9 cellular contexts compared by ENCODE assay signal in the genomic region with DNA sequence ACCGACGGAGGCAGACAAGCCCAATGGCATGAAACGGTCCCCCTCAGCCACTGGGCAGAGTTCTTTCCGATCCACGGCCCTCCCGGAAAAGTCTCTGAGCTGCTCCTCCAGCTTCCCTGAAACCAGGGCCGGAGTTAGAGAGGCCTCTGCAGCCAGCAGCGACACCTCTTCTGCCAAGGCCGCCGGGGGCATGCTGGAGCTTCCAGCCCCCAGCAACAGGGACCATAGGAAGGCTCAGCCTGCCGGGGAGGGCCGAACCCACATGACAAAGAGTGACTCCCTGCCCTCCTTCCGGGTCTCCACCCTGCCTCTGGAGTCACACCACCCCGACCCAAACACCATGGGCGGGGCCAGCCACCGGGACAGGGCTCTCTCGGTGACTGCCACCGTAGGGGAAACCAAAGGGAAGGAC. TPM values are rescaled to one million over a fixed set of nuclear protein-coding genes. Genes with fewer than 3 reads are reported as not detected.
DNase-seq lines count a peak whose midpoint lies in the region; ATAC-seq, FAIRE-seq and TF ChIP-seq lines count a peak whose summit lies in the region.
"Had no signal": no experiment of that assay in that cellular context is flagged by ENCODE, and none has a peak within 500 bp of the region (broad histone marks: within the 10 kb centered on the region; RNA-seq: fewer than 3 reads in every experiment).

No MANE protein-coding gene starts in this region.

- TF ChIP-seq EP300 in K562 (IDR thresholded peaks at IDR 0.05; ENCODE audit: low read length): no peak

- H3K9ac ChIP-seq in K562 (ENCODE audit: insufficient read depth in 1 of 2, low read depth in 2 of 2, low read length in 2 of 2): no peak overlapping the region

- no peak overlapping the region for H3K27ac Mint-ChIP-seq in type B pancreatic cell

- no peaks in the 10 kb centered on the region for H3K9me3 Mint-ChIP-seq in type B pancreatic cell

- CTCF ChIA-PET in K562 (lab: Yijun Ruan, JAX; ENCODE audit: low intra/inter-chr PET ratio): interaction anchor here (0.8 kb wide), 1 partner anchor 43 kb away, joined by 5 read pairs; no protein-coding TSS in a partner anchor

- H3K27me3 ChIP-seq in K562 (ENCODE audit: control insufficient read depth in 2 of 2, insufficient read depth in 2 of 2, low read length in 2 of 2): no peaks in the 10 kb centered on the region

- H3K27me3 Mint-ChIP-seq in type B pancreatic cell: no peaks in the 10 kb centered on the region

- H3K36me3 ChIP-seq in K562 (ENCODE audit: control insufficient read depth, insufficient read depth, low read length): peaks cover 12% of the 10 kb centered on the region; the same call in 1 of the 3 replicates

- 93% methylated on average over 5 of the region's 18 CpGs for WGBS in K562 (ENCODE audit: insufficient coverage, low coverage, missing lambda C conversion rate)

- no peak for TF ChIP-seq CTCF in GM12865 (IDR thresholded peaks at IDR 0.05; ENCODE audit: insufficient read depth, low read depth, low read length, missing control alignments)
- no peak for TF ChIP-seq CTCF in K562 (IDR thresholded peaks at IDR 0.05 in 2 of 3, conservative IDR thresholded peaks at IDR 0.05 in 1 of 3; ENCODE audit: insufficient read depth in 2 of 3, low read depth in 1 of 3, low read length in 3 of 3)
- no peak for TF ChIP-seq CTCF in type B pancreatic cell (conservative IDR thresholded peaks at IDR 0.05)

- DNase-seq in GM12865 (ENCODE audit: low read depth) (peak; percentile 64), T follicular helper cell (ENCODE audit: low read depth) (peak; percentile 45), K562 (ENCODE audit: extremely low read depth in 1 of 4, low spot score in 3 of 4) (no peak), medulla oblongata (ENCODE audit: extremely low spot score) (peak; percentile 41), NCI-H1105 treated with DMSO at 0.1 percent for 48 hours (lab: John Stamatoyannopoulos, UW) (no peak), type B pancreatic cell (ENCODE audit: extremely low spot score, unreplicated experiment) (no peak)
- peak; percentile 33 for DNase-seq in stimulated activated CD8-positive, alpha-beta memory T cell treated with anti-CD3 and anti-CD28 coated beads, Interleukin-4, amount 100 ng/mL, for 24 hours (ENCODE audit: low read depth)

- H3K4me3 Mint-ChIP-seq in type B pancreatic cell: no peak overlapping the region

- TF ChIP-seq POLR2A in K562 (conservative IDR thresholded peaks at IDR 0.05): no peak

- H3K4me3 ChIP-seq in GM12865 (ENCODE audit: low read depth, low read length) (peak overlapping the region; percentile 59), K562 (no peak overlapping the region)

- H3K36me3 Mint-ChIP-seq in type B pancreatic cell: peaks cover 14% of the 10 kb centered on the region

- H4K20me1 ChIP-seq in K562 (replicated peaks; ENCODE audit: control insufficient read depth, insufficient read depth, low read length): no peaks in the 10 kb centered on the region

- no peak overlapping the region for H2AFZ ChIP-seq in K562 (ENCODE audit: low read depth, low read length)

- H3K4me1 ChIP-seq in K562 (replicated peaks in 1 of 2; ENCODE audit: control insufficient read depth in 2 of 2, insufficient read depth in 2 of 2, low read length in 2 of 2): peaks cover 0 to 13% of the 10 kb centered on the region in 2 experiments; a peak in 2 of 5 replicates

- BruUV-seq in K562 (replicated peaks; lab: Mats Ljungman, UMichigan): no TSS peak

- ATAC-seq in HG02852 (IDR thresholded peaks at IDR 0.05; ENCODE audit: unreplicated experiment): peak; percentile 42
- no peak; the same call in 2 of the 3 replicates for ATAC-seq in K562

- in situ Hi-C loops in K562 (cut with MboI): no loop called here

- intact Hi-C loops in K562 (cut with micrococcal nuclease): no loop called here

- no peaks in the 10 kb centered on the region for H3K9me1 ChIP-seq in K562 (ENCODE audit: control insufficient read depth, insufficient read depth, low read length)

- no peaks in the 10 kb centered on the region for H3K4me1 Mint-ChIP-seq in type B pancreatic cell (ENCODE audit: unreplicated experiment)

- H3K9me3 ChIP-seq in K562 (replicated peaks; ENCODE audit: control insufficient read depth, insufficient read depth, low read depth, low read length): no peaks in the 10 kb centered on the region

- H3K4me2 ChIP-seq in K562 (ENCODE audit: insufficient read depth, low read length): no peak overlapping the region

- no peak for TF ChIP-seq RAD21 in K562 (CRISPR knock-in tag; conservative IDR thresholded peaks at IDR 0.05 in 1 of 2, IDR thresholded peaks at IDR 0.05 in 1 of 2)

- no peak overlapping the region for H3K27ac ChIP-seq in K562 (ENCODE audit: extremely low read depth, low read depth, low read length)

- no peak for FAIRE-seq in K562 (lab: Jason Lieb, UNC)
- FAIRE-seq: islet of Langerhans had no signal

- POLR2A ChIA-PET in K562 (lab: Yijun Ruan, JAX): no interaction called here

- H3K79me2 ChIP-seq in K562 (ENCODE audit: control insufficient read depth, insufficient read depth, low read length): no peaks in the 10 kb centered on the region

TF ChIP-seq in K562, 482 proteins besides CTCF, POLR2A, EP300 and RAD21:
- TF ChIP-seq NCOA2 (IDR thresholded peaks at IDR 0.05; ENCODE audit: partially characterized antibody in 2 of 2) (no peak), MYNN (IDR thresholded peaks at IDR 0.05) (no peak), MYNN (CRISPR knock-in tag; IDR thresholded peaks at IDR 0.05) (no peak), POLR2G (IDR thresholded peaks at IDR 0.05; ENCODE audit: low read depth, low read length) (peak; percentile 47; the same call in 1 of the 2 replicates), CREB1 (IDR thresholded peaks at IDR 0.05) (no peak), CREB1 (CRISPR knock-in tag; IDR thresholded peaks at IDR 0.05) (no peak)
- TF ChIP-seq, protein P1, sequence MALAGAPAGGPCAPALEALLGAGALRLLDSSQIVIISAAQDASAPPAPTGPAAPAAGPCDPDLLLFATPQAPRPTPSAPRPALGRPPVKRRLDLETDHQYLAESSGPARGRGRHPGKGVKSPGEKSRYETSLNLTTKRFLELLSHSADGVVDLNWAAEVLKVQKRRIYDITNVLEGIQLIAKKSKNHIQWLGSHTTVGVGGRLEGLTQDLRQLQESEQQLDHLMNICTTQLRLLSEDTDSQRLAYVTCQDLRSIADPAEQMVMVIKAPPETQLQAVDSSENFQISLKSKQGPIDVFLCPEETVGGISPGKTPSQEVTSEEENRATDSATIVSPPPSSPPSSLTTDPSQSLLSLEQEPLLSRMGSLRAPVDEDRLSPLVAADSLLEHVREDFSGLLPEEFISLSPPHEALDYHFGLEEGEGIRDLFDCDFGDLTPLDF (CRISPR knock-in tag; IDR thresholded peaks at IDR 0.05): no peak
- TF ChIP-seq, protein P2, sequence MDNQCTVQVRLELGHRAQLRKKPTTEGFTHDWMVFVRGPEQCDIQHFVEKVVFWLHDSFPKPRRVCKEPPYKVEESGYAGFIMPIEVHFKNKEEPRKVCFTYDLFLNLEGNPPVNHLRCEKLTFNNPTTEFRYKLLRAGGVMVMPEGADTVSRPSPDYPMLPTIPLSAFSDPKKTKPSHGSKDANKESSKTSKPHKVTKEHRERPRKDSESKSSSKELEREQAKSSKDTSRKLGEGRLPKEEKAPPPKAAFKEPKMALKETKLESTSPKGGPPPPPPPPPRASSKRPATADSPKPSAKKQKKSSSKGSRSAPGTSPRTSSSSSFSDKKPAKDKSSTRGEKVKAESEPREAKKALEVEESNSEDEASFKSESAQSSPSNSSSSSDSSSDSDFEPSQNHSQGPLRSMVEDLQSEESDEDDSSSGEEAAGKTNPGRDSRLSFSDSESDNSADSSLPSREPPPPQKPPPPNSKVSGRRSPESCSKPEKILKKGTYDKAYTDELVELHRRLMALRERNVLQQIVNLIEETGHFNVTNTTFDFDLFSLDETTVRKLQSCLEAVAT (IDR thresholded peaks at IDR 0.05): no peak
- TF ChIP-seq, protein P3, sequence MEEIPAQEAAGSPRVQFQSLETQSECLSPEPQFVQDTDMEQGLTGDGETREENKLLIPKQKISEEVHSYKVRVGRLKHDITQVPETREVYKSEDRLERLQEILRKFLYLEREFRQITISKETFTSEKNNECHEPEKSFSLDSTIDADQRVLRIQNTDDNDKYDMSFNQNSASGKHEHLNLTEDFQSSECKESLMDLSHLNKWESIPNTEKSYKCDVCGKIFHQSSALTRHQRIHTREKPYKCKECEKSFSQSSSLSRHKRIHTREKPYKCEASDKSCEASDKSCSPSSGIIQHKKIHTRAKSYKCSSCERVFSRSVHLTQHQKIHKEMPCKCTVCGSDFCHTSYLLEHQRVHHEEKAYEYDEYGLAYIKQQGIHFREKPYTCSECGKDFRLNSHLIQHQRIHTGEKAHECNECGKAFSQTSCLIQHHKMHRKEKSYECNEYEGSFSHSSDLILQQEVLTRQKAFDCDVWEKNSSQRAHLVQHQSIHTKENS (CRISPR knock-in tag; IDR thresholded peaks at IDR 0.05): no peak

RNA-seq across cellular contexts. Expression of a gene that starts 30.1 kb away (rescaled TPM):
- not detected in 2 replicates for total RNA-seq in K562 (2011; cell fraction: chromatin; rRNA removed; ENCODE audit: low replicate concordance)
- not detected in 2 replicates for total RNA-seq in K562 (2011; cell fraction: nucleolus; rRNA removed)
- total RNA-seq in K562 (2011; cell fraction: nucleoplasm; rRNA removed): not detected in 2 replicates
- total RNA-seq in K562 (2014; rRNA removed) (not detected in 2 replicates), K562 (2014; rRNA removed; fragmentation: Illumina TruSeq; extraction: Trizol) (not detected in 2 replicates), K562 (2015; rRNA removed; fragmentation: Illumina TruSeq; extraction: Trizol) (0.04 and 0.07 TPM in 2 replicates), K562 (2021) (not detected in 2 replicates), type B pancreatic cell (ENCODE audit: low replicate concordance) (not detected in 2 replicates)
- polyA plus RNA-seq in K562 (2011; rRNA removed) (not detected in 2 replicates), K562 (2014; fragmentation: Illumina TruSeq; extraction: Trizol) (0.01 TPM in 1 of 2 replicates, not detected in the other), K562 (2014; fragmentation: Nextera tagmentation; extraction: Ambion mirVana) (not detected), K562 (2014; rRNA removed) (not detected in 2 replicates)
- polyA plus RNA-seq in K562 (2011; cell fraction: cytosol; rRNA removed): not detected in 2 replicates
- not detected in 2 replicates for polyA plus RNA-seq in K562 (2011; cell fraction: nucleus; rRNA removed)
- 0.03 and 0.04 TPM in 2 replicates for polyA plus RNA-seq in K562 (2012)
- polyA minus RNA-seq in K562 (2011; rRNA and poly(A)+ RNA removed): not detected in 2 replicates
- polyA minus RNA-seq in K562 (2011; cell fraction: cytosol; rRNA and poly(A)+ RNA removed): not detected in 2 replicates
- polyA minus RNA-seq in K562 (2011; cell fraction: nucleus; rRNA and poly(A)+ RNA removed): not detected in 2 replicates

Comparison
In these comparisons a context has a peak if more than half of its experiments do, and no peak if none do; other contexts are left out.
1. DNase-seq: peak in GM12865 (single experiment), T follicular helper cell (single experiment), medulla oblongata (single experiment) and stimulated activated CD8-positive, alpha-beta memory T cell treated with anti-CD3 and anti-CD28 coated beads, Interleukin-4, amount 100 ng/mL, for 24 hours (single experiment); none in K562 (0 of 4), NCI-H1105 treated with DMSO at 0.1 percent for 48 hours (single experiment) and type B pancreatic cell (single experiment).